8 cellular contexts compared by ENCODE assay signal in genomic region chr14:43014338-43014737, GRCh38.
"Had no signal": no experiment of that assay in that cellular context is flagged by ENCODE, and none has a peak within 500 bp of the region (broad histone marks: within the 10 kb centered on the region; RNA-seq: fewer than 3 reads in every experiment).

No MANE protein-coding gene starts in this region.

- ATAC-seq: GM12878 had no signal

- H3K4me3 ChIP-seq: GM12878 had no signal

- FAIRE-seq: G401.6, GM12878, GM12891, GM12892, GM18507, GM19239 had no signal

- DNase-seq: GDM1, GF-D8 had no signal
